8 cellular contexts compared by ENCODE assay signal in genomic region chr9:126985870-126986498, GRCh38.
DNase-seq lines count a peak whose midpoint lies in the region; ATAC-seq and TF ChIP-seq lines count a peak whose summit lies in the region.

No MANE protein-coding gene starts in this region.

- H3K4me3 ChIP-seq in AG09309 (ENCODE audit: control insufficient read depth, low read depth, low read length) (no peak overlapping the region), LNCaP clone FGC (ENCODE audit: low read depth, low read length) (no peak overlapping the region)

- peak; percentile 43 for DNase-seq in AG09309 (ENCODE audit: low read depth)
- peak; percentile 47 for DNase-seq in GM19240 (ENCODE audit: insufficient read length, low spot score)
- DNase-seq in LNCaP clone FGC (ENCODE audit: low read depth) = peak; percentile 74
- peak; percentile 57 to 77 (median 71) for DNase-seq in T-helper 17 cell
- peak; percentile 63 for DNase-seq in activated naive CD8-positive, alpha-beta T cell treated with anti-CD3 and anti-CD28 coated beads, Interleukin-2, amount 50 U/mL, for 16 hours (ENCODE audit: low read depth, low spot score)
- DNase-seq in kidney glomerular epithelial cell (lab: John Stamatoyannopoulos, UW) = peak; percentile 3
- DNase-seq in stimulated activated CD8-positive, alpha-beta memory T cell treated with anti-CD3 and anti-CD28 coated beads, Interleukin-2, amount 100 ng/mL, for 48 hours (ENCODE audit: low read depth in 2 of 2) = peak; percentile 48 to 60

- H3K4me3 Mint-ChIP-seq in T-helper 17 cell = peak overlapping the region; percentile 82

- peaks cover 21% of the 10 kb centered on the region for H3K36me3 Mint-ChIP-seq in T-helper 17 cell (ENCODE audit: low read depth)

- TF ChIP-seq CTCF in AG09309 (IDR thresholded peaks at IDR 0.05; ENCODE audit: control insufficient read depth, insufficient read depth, low read depth, low read length, missing control alignments) = no peak
- no peak for TF ChIP-seq CTCF in LNCaP clone FGC (IDR thresholded peaks at IDR 0.05; ENCODE audit: control insufficient read depth, extremely low read depth, insufficient read depth)

- peak; percentile 87 for ATAC-seq in T-helper 17 cell
- no peak for ATAC-seq in HG03469 (IDR thresholded peaks at IDR 0.05; ENCODE audit: unreplicated experiment)

- no peaks in the 10 kb centered on the region for H3K9me3 ChIP-seq in T-helper 17 cell (ENCODE audit: control insufficient read depth, low read length, poor library complexity, severe bottlenecking)

- H3K4me1 Mint-ChIP-seq in T-helper 17 cell = peaks cover 61% of the 10 kb centered on the region

- peak overlapping the region; percentile 97 for H3K27ac Mint-ChIP-seq in T-helper 17 cell

- H3K27me3 Mint-ChIP-seq in T-helper 17 cell = peaks cover 23% of the 10 kb centered on the region

Comparison
In these comparisons a context has a peak if more than half of its experiments do, and no peak if none do; other contexts are left out.
1. DNase-seq: peak in every context shown above with its lines; median percentile 74 in LNCaP clone FGC; 71 in T-helper 17 cell; 63 in activated naive CD8-positive, alpha-beta T cell treated with anti-CD3 and anti-CD28 coated beads, Interleukin-2, amount 50 U/mL, for 16 hours; 54 in stimulated activated CD8-positive, alpha-beta memory T cell treated with anti-CD3 and anti-CD28 coated beads, Interleukin-2, amount 100 ng/mL, for 48 hours; 47 in GM19240; 43 in AG09309; 3 in kidney glomerular epithelial cell.